9 cellular contexts compared by ENCODE assay signal in the genomic region with DNA sequence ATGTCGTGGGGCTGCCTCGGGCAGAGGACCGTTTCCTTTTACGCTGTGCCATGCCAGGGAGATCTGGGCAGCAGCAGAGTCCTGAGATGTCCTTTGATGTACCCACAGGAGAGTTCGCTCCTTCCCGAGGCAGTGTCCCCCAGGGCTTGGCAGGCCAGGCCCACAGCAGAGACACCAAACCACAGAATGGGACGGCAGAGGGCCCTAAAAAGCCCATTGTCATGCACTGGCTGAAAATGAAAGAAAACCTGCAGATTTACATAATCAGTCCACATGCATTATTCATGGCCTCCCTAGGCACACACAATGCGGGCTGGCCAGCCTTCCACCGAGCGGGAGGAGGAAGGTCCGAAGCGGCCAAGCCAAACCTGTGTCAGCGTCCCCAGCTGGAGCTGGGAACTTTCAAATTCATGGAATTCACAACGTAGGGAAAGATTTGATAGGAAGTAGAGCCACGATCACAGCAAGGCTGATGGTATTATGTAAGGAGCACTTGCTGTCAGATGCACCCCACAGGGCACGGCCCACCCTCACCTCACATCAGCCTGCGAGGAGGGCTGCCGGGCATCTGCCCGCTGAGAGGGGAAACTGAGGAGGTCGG. TPM values are rescaled to one million over a fixed set of nuclear protein-coding genes. Genes with fewer than 3 reads are reported as not detected.
A peak's percentile ranks its signal among the peaks of the same experiment; 100 is the strongest.
DNase-seq lines count a peak whose midpoint lies in the region; ATAC-seq and TF ChIP-seq lines count a peak whose summit lies in the region.
"Had no signal": no experiment of that assay in that cellular context is flagged by ENCODE, and none has a peak within 500 bp of the region (broad histone marks: within the 10 kb centered on the region; RNA-seq: fewer than 3 reads in every experiment).

No MANE protein-coding gene starts in this region.

- H3K4me3 ChIP-seq in testis: no peak overlapping the region
- H3K4me3 ChIP-seq: SK-N-MC had no signal

- no peaks in the 10 kb centered on the region for H3K36me3 Mint-ChIP-seq in progenitor cell of endocrine pancreas (ENCODE audit: insufficient read depth)

- no peaks in the 10 kb centered on the region for H3K27me3 ChIP-seq in testis

- no peak overlapping the region for H3K27ac Mint-ChIP-seq in progenitor cell of endocrine pancreas

- H3K9me3 ChIP-seq in testis: no peaks in the 10 kb centered on the region

- no peaks in the 10 kb centered on the region for H3K36me3 ChIP-seq in testis (ENCODE audit: low read depth, missing control alignments)

- intact Hi-C loops in testis (cut with DNase I; ENCODE audit: low total_unique reads): no loop called here

- peaks cover 10% of the 10 kb centered on the region for H3K4me1 ChIP-seq in testis

- H3K9me3 Mint-ChIP-seq in progenitor cell of endocrine pancreas (ENCODE audit: low read depth): no peaks in the 10 kb centered on the region

- H3K27ac ChIP-seq in testis: no peak overlapping the region
- H3K27ac ChIP-seq: SK-N-MC had no signal

- no peak for TF ChIP-seq POLR2A in testis (IDR thresholded peaks at IDR 0.05)

- peaks cover 84% of the 10 kb centered on the region for H3K27me3 Mint-ChIP-seq in progenitor cell of endocrine pancreas

- ATAC-seq in GM19395 (IDR thresholded peaks at IDR 0.05; ENCODE audit: unreplicated experiment) (peak; percentile 76), esophagus mucosa (no peak)

- H3K4me3 Mint-ChIP-seq in progenitor cell of endocrine pancreas (ENCODE audit: low read depth): no peak overlapping the region

- H3K4me1 Mint-ChIP-seq in progenitor cell of endocrine pancreas (ENCODE audit: low read depth): no peaks in the 10 kb centered on the region

- DNase-seq in AG08395 (ENCODE audit: low spot score) (peak; percentile 46), RPMI7951 (ENCODE audit: low read depth) (peak; percentile 85), iPS DF 19.7 (ENCODE audit: low read depth, low spot score) (peak; percentile 68), testis (no peak), NOMO-1 treated with DMSO at 0.1 percent for 48 hours (lab: John Stamatoyannopoulos, UW; ENCODE audit: unreplicated experiment) (no peak), progenitor cell of endocrine pancreas (ENCODE audit: low spot score, unreplicated experiment) (no peak)

- 87 to 93% methylated on average over 11 to 20 of the region's 20 CpGs for WGBS in testis, 2 donors

- TF ChIP-seq CTCF in testis (IDR thresholded peaks at IDR 0.05) (no peak), progenitor cell of endocrine pancreas (IDR thresholded peaks at IDR 0.05; ENCODE audit: unreplicated experiment) (no peak)

RNA-seq across cellular contexts. Expression of a gene that starts 25.3 kb away (rescaled TPM):
- 52.5 and 70.9 TPM in 2 replicates for total RNA-seq in RPMI7951 (2014; rRNA removed; shearing (Covaris generic))
- total RNA-seq in testis (100 to 1,000 TPM; 308 to 384 TPM), esophagus mucosa (38.3 TPM), progenitor cell of endocrine pancreas (17.8 and 19.4 TPM in 2 replicates)
- polyA plus RNA-seq in testis (ENCODE audit: insufficient read depth, low read depth, low replicate concordance): 146 TPM

RNA-seq across cellular contexts. Expression of a gene that starts 53.8 kb away (rescaled TPM):
- 0.12 TPM in 1 of 2 replicates, not detected in the other for total RNA-seq in RPMI7951 (2014; rRNA removed; shearing (Covaris generic))
- total RNA-seq in testis (under 1 TPM; 0.50 to 0.55 TPM), esophagus mucosa (not detected), progenitor cell of endocrine pancreas (0.57 and 0.87 TPM in 2 replicates)
- polyA plus RNA-seq in testis (ENCODE audit: insufficient read depth, low read depth, low replicate concordance): 0.83 TPM

Comparison
In these comparisons a context has a peak if more than half of its experiments do, and no peak if none do; other contexts are left out.
1. DNase-seq: peak in AG08395 (single experiment), RPMI7951 (single experiment) and iPS DF 19.7 (single experiment); none in testis (single experiment), NOMO-1 treated with DMSO at 0.1 percent for 48 hours (single experiment) and progenitor cell of endocrine pancreas (single experiment).